9 cellular contexts compared by ENCODE assay signal in genomic region chr9:22244141-22245011, GRCh38.
A peak's percentile ranks its signal among the peaks of the same experiment; 100 is the strongest.
DNase-seq lines count a peak whose midpoint lies in the region; ATAC-seq and TF ChIP-seq lines count a peak whose summit lies in the region.
"Had no signal": no experiment of that assay in that cellular context is flagged by ENCODE, and none has a peak within 500 bp of the region (broad histone marks: within the 10 kb centered on the region; RNA-seq: fewer than 3 reads in every experiment).

No MANE protein-coding gene starts in this region.

- H3K4me3 ChIP-seq in CD8-positive, alpha-beta memory T cell (ENCODE audit: low read length): no peak overlapping the region
- H3K4me3 ChIP-seq in endodermal cell (ENCODE audit: low read length) (no peak overlapping the region), MG63 (no peak overlapping the region)

- peak in 2 of 5 donors; percentile 12 to 13 for DNase-seq in CD8-positive, alpha-beta memory T cell
- DNase-seq in KG1 (lab: John Stamatoyannopoulos, UW): peak; percentile 1
- peak; percentile 65 for DNase-seq in RPMI7951 (ENCODE audit: low read depth)
- DNase-seq in endodermal cell: peak; percentile 86
- no peak for DNase-seq in mucosa of gallbladder (ENCODE audit: low spot score)
- no peak for DNase-seq in MG63

- 37 to 41% methylated on average over 5 to 7 of the region's 9 CpGs for WGBS in endodermal cell (ENCODE audit: insufficient coverage in 1 of 2, insufficient read length in 1 of 2), 2 experiments

- POLR2A ChIA-PET in CD8-positive, alpha-beta memory T cell (lab: Charles Lee): interaction anchor here (0.6 kb wide), 1 partner anchor 67 kb away, joined by 3 read pairs; no protein-coding TSS in a partner anchor

- H3K36me3 Mint-ChIP-seq in CD8-positive, alpha-beta memory T cell: peaks cover 0 to 4% (median 0%) of the 10 kb centered on the region in 3 donors
- no peaks in the 10 kb centered on the region for H3K36me3 Mint-ChIP-seq in endodermal cell (ENCODE audit: low read depth)
- no peaks in the 10 kb centered on the region for H3K36me3 Mint-ChIP-seq in nephron (ENCODE audit: low read depth)

- peaks cover 0 to 4% (median 0%) of the 10 kb centered on the region in 5 donors for H3K9me3 Mint-ChIP-seq in CD8-positive, alpha-beta memory T cell
- peaks cover 2% of the 10 kb centered on the region for H3K9me3 Mint-ChIP-seq in endodermal cell
- peaks cover under 1% of the 10 kb centered on the region for H3K9me3 Mint-ChIP-seq in nephron
- H3K9me3 Mint-ChIP-seq: natural killer cell treated with Interleukin-12 subunit alpha and Interleukin-12 subunit beta and Interleukin-15 and Interleukin-18, amount 100 ng/mL, for 72 hours had no signal

- no peaks in the 10 kb centered on the region for H3K9me3 ChIP-seq in CD8-positive, alpha-beta memory T cell (ENCODE audit: low read length)
- H3K9me3 ChIP-seq in endodermal cell (ENCODE audit: control insufficient read depth, low read length) (no peaks in the 10 kb centered on the region), MG63 (no peaks in the 10 kb centered on the region)

- no peak overlapping the region for H3K27ac ChIP-seq in CD8-positive, alpha-beta memory T cell (ENCODE audit: low read depth, low read length)
- H3K27ac ChIP-seq in endodermal cell (ENCODE audit: low read depth, low read length): no peak overlapping the region

- peak overlapping the region in 5 of 7 donors; percentile 0 to 32 (median 15) for H3K4me3 Mint-ChIP-seq in CD8-positive, alpha-beta memory T cell
- H3K4me3 Mint-ChIP-seq in endodermal cell: no peak overlapping the region
- H3K4me3 Mint-ChIP-seq in nephron: no peak overlapping the region
- H3K4me3 Mint-ChIP-seq: natural killer cell treated with Interleukin-12 subunit alpha and Interleukin-12 subunit beta and Interleukin-15 and Interleukin-18, amount 100 ng/mL, for 72 hours had no signal

- CTCF ChIA-PET in CD8-positive, alpha-beta memory T cell (lab: Charles Lee): interaction anchor here (1.1 to 1.4 kb wide), 3 partner anchors 12 to 431 kb away, joined by 3 to 6 read pairs (median 4); no protein-coding TSS in a partner anchor

- ATAC-seq in GM18520 (IDR thresholded peaks at IDR 0.05; ENCODE audit: unreplicated experiment): peak; percentile 33

- peaks cover 2 to 8% (median 5%) of the 10 kb centered on the region in 3 donors for H3K4me1 Mint-ChIP-seq in CD8-positive, alpha-beta memory T cell
- H3K4me1 Mint-ChIP-seq in endodermal cell: peaks cover 26% of the 10 kb centered on the region
- H3K4me1 Mint-ChIP-seq in nephron: no peaks in the 10 kb centered on the region

- peak; percentile 74 for TF ChIP-seq CTCF in endodermal cell (conservative IDR thresholded peaks at IDR 0.05)
- peak; percentile 45 to 57 (median 52) for TF ChIP-seq CTCF in nephron (IDR thresholded peaks at IDR 0.05; ENCODE audit: unreplicated experiment in 3 of 3)

- peaks cover 1 to 16% of the 10 kb centered on the region in 2 donors for H3K27me3 Mint-ChIP-seq in CD8-positive, alpha-beta memory T cell
- H3K27me3 Mint-ChIP-seq in endodermal cell (ENCODE audit: insufficient read depth) (no peaks in the 10 kb centered on the region), nephron (ENCODE audit: low read depth) (no peaks in the 10 kb centered on the region)

- no peaks in the 10 kb centered on the region for H3K27me3 ChIP-seq in CD8-positive, alpha-beta memory T cell (ENCODE audit: insufficient read depth, low read length, poor library complexity, severe bottlenecking)
- H3K27me3 ChIP-seq in endodermal cell (ENCODE audit: control insufficient read depth, insufficient read depth, low read length, poor library complexity, severe bottlenecking) (no peaks in the 10 kb centered on the region), MG63 (no peaks in the 10 kb centered on the region)

- H3K27ac Mint-ChIP-seq in CD8-positive, alpha-beta memory T cell: no peak overlapping the region
- no peak overlapping the region for H3K27ac Mint-ChIP-seq in endodermal cell
- H3K27ac Mint-ChIP-seq in nephron: no peak overlapping the region
- H3K27ac Mint-ChIP-seq: natural killer cell treated with Interleukin-12 subunit alpha and Interleukin-12 subunit beta and Interleukin-15 and Interleukin-18, amount 100 ng/mL, for 72 hours had no signal

- H3K36me3 ChIP-seq in CD8-positive, alpha-beta memory T cell (ENCODE audit: insufficient read depth, low read length): no peaks in the 10 kb centered on the region
- H3K36me3 ChIP-seq in endodermal cell (ENCODE audit: control insufficient read depth, insufficient read depth, low read length) (no peaks in the 10 kb centered on the region), MG63 (no peaks in the 10 kb centered on the region)

- H3K4me1 ChIP-seq in CD8-positive, alpha-beta memory T cell (ENCODE audit: insufficient read depth, low read length): no peaks in the 10 kb centered on the region
- H3K4me1 ChIP-seq in endodermal cell (ENCODE audit: control insufficient read depth, insufficient read depth, low read length): peaks cover 5% of the 10 kb centered on the region

- H3K9ac ChIP-seq in endodermal cell (ENCODE audit: extremely low read depth, low read length, poor library complexity, severe bottlenecking): no peak overlapping the region

Comparison
In these comparisons a context has a peak if more than half of its experiments do, and no peak if none do; other contexts are left out.
1. DNase-seq: peak in KG1 (single experiment), RPMI7951 (single experiment) and endodermal cell (single experiment); none in mucosa of gallbladder (single experiment) and MG63 (single experiment).
2. H3K4me3 Mint-ChIP-seq: peak in CD8-positive, alpha-beta memory T cell (5 of 7); none in endodermal cell (single experiment) and nephron (0 of 3).